ENCODE assay signal across 8 cellular contexts in the genomic region with DNA sequence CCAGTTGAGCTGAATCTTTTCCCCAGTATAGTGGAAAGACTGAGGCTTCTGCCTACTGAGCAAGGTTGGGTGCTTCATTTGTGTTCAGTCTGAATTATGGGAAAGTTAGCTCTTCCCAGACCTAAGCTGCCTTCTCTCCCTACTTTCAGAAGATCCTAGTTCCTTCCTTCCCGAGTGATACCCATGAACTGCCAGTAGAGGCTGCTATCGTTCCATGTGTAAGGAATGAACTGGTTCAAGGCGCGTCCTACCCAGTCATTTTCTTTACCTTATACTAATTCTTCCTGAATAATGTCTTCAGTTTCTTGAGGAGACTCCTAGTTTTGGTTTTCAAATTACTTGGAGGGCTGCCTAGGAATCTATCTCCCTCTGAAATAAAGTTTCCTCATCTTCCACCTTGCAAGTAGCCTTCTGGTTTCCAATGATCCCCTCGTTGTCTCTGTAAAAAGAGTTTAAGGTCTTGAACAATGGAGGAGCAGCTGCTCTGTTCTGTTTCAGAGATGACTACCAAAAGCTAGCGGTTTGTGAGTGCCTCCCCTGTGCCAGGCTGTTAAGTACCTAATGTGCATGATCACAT. TPM values are rescaled to one million over a fixed set of nuclear protein-coding genes. Genes with fewer than 3 reads are reported as not detected.
DNase-seq lines count a peak whose midpoint lies in the region; ATAC-seq, FAIRE-seq and TF ChIP-seq lines count a peak whose summit lies in the region.

No MANE protein-coding gene starts in this region.

- peak; percentile 77 for TF ChIP-seq CTCF in DND-41 (IDR thresholded peaks at IDR 0.05; ENCODE audit: borderline replicate concordance, extremely low read depth, low read length, poor library complexity, severe bottlenecking)
- peak; percentile 90 for TF ChIP-seq CTCF in KMS-11 (conservative IDR thresholded peaks at IDR 0.05; ENCODE audit: low read depth, low read length)
- TF ChIP-seq CTCF in esophagus muscularis mucosa (IDR thresholded peaks at IDR 0.05): peak; percentile 92 to 98 (median 95)

- TF ChIP-seq EP300 in esophagus muscularis mucosa (IDR thresholded peaks at IDR 0.05): no peak

- peaks cover 0 to 8% (median 0%) of the 10 kb centered on the region in 7 donors for H3K4me1 Mint-ChIP-seq in naive thymus-derived CD4-positive, alpha-beta T cell

- H3K27ac Mint-ChIP-seq in naive thymus-derived CD4-positive, alpha-beta T cell: peak overlapping the region in 1 of 9 donors; percentile 33

- H3K9me3 ChIP-seq in DND-41 (ENCODE audit: insufficient read depth, low read length, severe bottlenecking) (no peaks in the 10 kb centered on the region), esophagus muscularis mucosa (no peaks in the 10 kb centered on the region)
- H3K9me3 ChIP-seq in naive thymus-derived CD4-positive, alpha-beta T cell (ENCODE audit: control insufficient read depth in 2 of 3, low read length in 3 of 3): no peaks in the 10 kb centered on the region

- ATAC-seq in DND-41 (ENCODE audit: insufficient read depth, low read depth) (0 out of 3 replicates have a peak, but pooled peaks have one; percentile 47), GM18505 (IDR thresholded peaks at IDR 0.05; ENCODE audit: unreplicated experiment) (no peak), HG03175 (IDR thresholded peaks at IDR 0.05; ENCODE audit: unreplicated experiment) (no peak)
- ATAC-seq in naive thymus-derived CD4-positive, alpha-beta T cell: peak; percentile 46

- no peak overlapping the region for H3K4me3 ChIP-seq in DND-41 (ENCODE audit: low read depth in 1 of 2, low read length in 2 of 2)
- no peak overlapping the region for H3K4me3 ChIP-seq in KMS-11 (IDR thresholded peaks at IDR 0.05; ENCODE audit: insufficient read depth, low read depth, low read length)
- no peak overlapping the region for H3K4me3 ChIP-seq in esophagus muscularis mucosa
- no peak overlapping the region for H3K4me3 ChIP-seq in naive thymus-derived CD4-positive, alpha-beta T cell (ENCODE audit: low read length)

- TF ChIP-seq POLR2A in esophagus muscularis mucosa (IDR thresholded peaks at IDR 0.05; ENCODE audit: low read depth): no peak
- TF ChIP-seq POLR2A in GM18505 (IDR thresholded peaks at IDR 0.05; ENCODE audit: borderline replicate concordance, extremely low read depth, insufficient read depth, insufficient read length): no peak

- H3K79me2 ChIP-seq in DND-41 (ENCODE audit: insufficient read depth, low read length): no peaks in the 10 kb centered on the region
- no peaks in the 10 kb centered on the region for H3K79me2 ChIP-seq in KMS-11 (ENCODE audit: insufficient read depth, low read depth)

- POLR2A ChIA-PET in naive thymus-derived CD4-positive, alpha-beta T cell (lab: Charles Lee): interaction anchor here (0.8 to 1.1 kb wide), 2 partner anchors 69 to 155 kb away, joined by 3 to 4 read pairs; partner anchors contain the start of gene RPL27

- H3K9ac ChIP-seq in DND-41 (ENCODE audit: low read depth, low read length): no peak overlapping the region
- H3K9ac ChIP-seq in KMS-11: no peak overlapping the region

- no peak overlapping the region for H3K4me3 Mint-ChIP-seq in naive thymus-derived CD4-positive, alpha-beta T cell

- H2AFZ ChIP-seq in DND-41 (ENCODE audit: low read depth, low read length): no peak overlapping the region
- H2AFZ ChIP-seq in KMS-11 (ENCODE audit: low read depth): no peak overlapping the region

- peaks cover 9 to 36% (median 19%) of the 10 kb centered on the region in 5 donors for H3K36me3 Mint-ChIP-seq in naive thymus-derived CD4-positive, alpha-beta T cell

- H3K27ac ChIP-seq in DND-41 (ENCODE audit: low read length) (no peak overlapping the region), KMS-11 (no peak overlapping the region), esophagus muscularis mucosa (replicated peaks in 1 of 4) (peak overlapping the region; percentile 34 to 56 (median 53))
- no peak overlapping the region for H3K27ac ChIP-seq in naive thymus-derived CD4-positive, alpha-beta T cell (ENCODE audit: low read depth, low read length)

- DNase-seq in DND-41: peak; percentile 21
- DNase-seq in RCC 7860 (ENCODE audit: low spot score): peak; percentile 41
- DNase-seq in esophagus muscularis mucosa (ENCODE audit: extremely low spot score): no peak
- DNase-seq in naive thymus-derived CD4-positive, alpha-beta T cell: peak in 4 of 9 donors; percentile 7 to 33 (median 18)
- DNase-seq in stimulated activated CD4-positive, alpha-beta T cell treated with anti-CD3 and anti-CD28 coated beads, Interleukin-15, amount 100 ng/mL, for 24 hours: no peak

- H3K27me3 ChIP-seq in DND-41 (ENCODE audit: insufficient read depth, low read length, poor library complexity) (no peaks in the 10 kb centered on the region), KMS-11 (ENCODE audit: insufficient read depth, low read depth) (no peaks in the 10 kb centered on the region), esophagus muscularis mucosa (no peaks in the 10 kb centered on the region)
- H3K27me3 ChIP-seq in naive thymus-derived CD4-positive, alpha-beta T cell (ENCODE audit: control insufficient read depth in 2 of 2, insufficient read depth in 2 of 2, low read length in 2 of 2): no peaks in the 10 kb centered on the region

- no peak for FAIRE-seq in RCC 7860 (lab: Jason Lieb, UNC)

- H3K27me3 Mint-ChIP-seq in naive thymus-derived CD4-positive, alpha-beta T cell: no peaks in the 10 kb centered on the region

- H4K20me1 ChIP-seq in DND-41 (ENCODE audit: insufficient read depth, low read length) (peaks cover 20% of the 10 kb centered on the region), KMS-11 (ENCODE audit: insufficient read depth) (no peaks in the 10 kb centered on the region)

- CTCF ChIA-PET in naive thymus-derived CD4-positive, alpha-beta T cell (lab: Charles Lee): interaction anchor here (0.6 to 1.2 kb wide), 2 partner anchors 19 to 154 kb away, joined by 3 to 4 read pairs; partner anchors contain the start of gene RPL27

- no peaks in the 10 kb centered on the region for H3K4me1 ChIP-seq in DND-41 (ENCODE audit: insufficient read depth, low read length)
- peaks cover 43% of the 10 kb centered on the region for H3K4me1 ChIP-seq in KMS-11 (ENCODE audit: low read depth, poor library complexity, severe bottlenecking)
- peaks cover 15 to 31% (median 25%) of the 10 kb centered on the region in 4 donors for H3K4me1 ChIP-seq in esophagus muscularis mucosa
- H3K4me1 ChIP-seq in naive thymus-derived CD4-positive, alpha-beta T cell (ENCODE audit: control insufficient read depth in 2 of 2, insufficient read depth in 2 of 2, low read length in 2 of 2): no peaks in the 10 kb centered on the region

- H3K9me3 Mint-ChIP-seq in naive thymus-derived CD4-positive, alpha-beta T cell: peaks cover 0 to 2% (median 0%) of the 10 kb centered on the region in 11 donors

- H3K36me3 ChIP-seq in DND-41 (ENCODE audit: insufficient read depth, low read length) (peaks cover 60% of the 10 kb centered on the region), KMS-11 (ENCODE audit: insufficient read depth) (peaks cover 24% of the 10 kb centered on the region), esophagus muscularis mucosa (peaks cover 28 to 74% (median 69%) of the 10 kb centered on the region in 4 donors)
- H3K36me3 ChIP-seq in naive thymus-derived CD4-positive, alpha-beta T cell (ENCODE audit: control insufficient read depth in 2 of 3, insufficient read depth in 3 of 3, low read length in 3 of 3): peaks cover 28 to 73% (median 29%) of the 10 kb centered on the region in 3 experiments

- H3K4me2 ChIP-seq in DND-41 (ENCODE audit: insufficient read depth, low read length) (no peak overlapping the region), KMS-11 (no peak overlapping the region)

- WGBS in esophagus muscularis mucosa: 33% methylated on average over 6 of the region's 6 CpGs

- intact Hi-C loops in esophagus muscularis mucosa (cut with DNase I): loop anchor here (2.0 kb wide), 1 partner anchor 85 kb away; no protein-coding TSS in a partner anchor
- intact Hi-C loops in naive thymus-derived CD4-positive, alpha-beta T cell (cut with micrococcal nuclease): no loop called here

RNA-seq across cellular contexts. Expression of gene AOC2, which starts 0.9 kb away (rescaled TPM):
- 1 to 10 TPM in 3 of 4 donors, under 1 TPM in 1; 0.66 to 2.0 (median 1.4) TPM for total RNA-seq in esophagus muscularis mucosa
- 1 to 10 TPM; 3.0 to 3.5 (median 3.2) TPM for total RNA-seq in naive thymus-derived CD4-positive, alpha-beta T cell
- not detected for polyA plus RNA-seq in naive thymus-derived CD4-positive, alpha-beta T cell

RNA-seq across cellular contexts. Expression of gene AOC3, which starts 7.6 kb away (rescaled TPM):
- 100 to 1,000 TPM in 3 of 4 donors, 10 to 100 TPM in 1; 89.0 to 242 (median 118) TPM for total RNA-seq in esophagus muscularis mucosa
- total RNA-seq in naive thymus-derived CD4-positive, alpha-beta T cell: 1 to 10 TPM in 4 of 5 experiments, under 1 TPM in 1; 0.98 to 2.0 (median 1.1) TPM
- not detected for polyA plus RNA-seq in naive thymus-derived CD4-positive, alpha-beta T cell

RNA-seq across cellular contexts. Expression of gene PSME3, which starts 10.2 kb away (rescaled TPM):
- 10 to 100 TPM; 68.9 to 91.5 (median 77.2) TPM for total RNA-seq in esophagus muscularis mucosa
- 100 to 1,000 TPM in 1 of 5 experiments, 10 to 100 TPM in 4; 53.8 to 116 (median 65.9) TPM for total RNA-seq in naive thymus-derived CD4-positive, alpha-beta T cell
- polyA plus RNA-seq in naive thymus-derived CD4-positive, alpha-beta T cell: 100 to 1,000 TPM; 109 to 116 TPM

RNA-seq across cellular contexts. Expression of gene BECN1, which starts 19.4 kb away (rescaled TPM):
- total RNA-seq in esophagus muscularis mucosa: 100 to 1,000 TPM; 165 to 293 (median 237) TPM
- total RNA-seq in naive thymus-derived CD4-positive, alpha-beta T cell: 100 to 1,000 TPM in 3 of 5 experiments, 10 to 100 TPM in 2; 84.7 to 130 (median 107) TPM
- polyA plus RNA-seq in naive thymus-derived CD4-positive, alpha-beta T cell: 100 to 1,000 TPM; 111 to 124 TPM

RNA-seq across cellular contexts. Expression of gene CNTD1, which starts 44.8 kb away (rescaled TPM):
- 1 to 10 TPM in 1 of 4 donors, under 1 TPM in 2, not detected in 1; 0.50 to 3.9 (median 0.57) TPM for total RNA-seq in esophagus muscularis mucosa
- total RNA-seq in naive thymus-derived CD4-positive, alpha-beta T cell: not detected
- under 1 TPM; 0.24 to 0.32 TPM for polyA plus RNA-seq in naive thymus-derived CD4-positive, alpha-beta T cell

Comparison
In these comparisons a context has a peak if more than half of its experiments do, and no peak if none do; other contexts are left out.
1. ATAC-seq: peak in DND-41 (single experiment) and naive thymus-derived CD4-positive, alpha-beta T cell (single experiment); none in GM18505 (single experiment) and HG03175 (single experiment).
2. DNase-seq: peak in DND-41 (single experiment) and RCC 7860 (single experiment); none in esophagus muscularis mucosa (single experiment) and stimulated activated CD4-positive, alpha-beta T cell treated with anti-CD3 and anti-CD28 coated beads, Interleukin-15, amount 100 ng/mL, for 24 hours (single experiment).
3. H3K27ac ChIP-seq: peak in esophagus muscularis mucosa (4 of 4); none in DND-41 (single experiment), KMS-11 (single experiment) and naive thymus-derived CD4-positive, alpha-beta T cell (single experiment).
4. RNA of gene AOC3, which starts 7.6 kb away (total RNA-seq): 89.0 to 242 TPM in esophagus muscularis mucosa; 0.98 to 2.0 TPM in naive thymus-derived CD4-positive, alpha-beta T cell; every median in the first group is over 10 times any median in the second.
5. Peak in every context shown above with its lines, with median percentiles within 50 percentile points of each other: CTCF ChIP-seq.